8 cellular contexts compared by ENCODE assay signal in the genomic region with DNA sequence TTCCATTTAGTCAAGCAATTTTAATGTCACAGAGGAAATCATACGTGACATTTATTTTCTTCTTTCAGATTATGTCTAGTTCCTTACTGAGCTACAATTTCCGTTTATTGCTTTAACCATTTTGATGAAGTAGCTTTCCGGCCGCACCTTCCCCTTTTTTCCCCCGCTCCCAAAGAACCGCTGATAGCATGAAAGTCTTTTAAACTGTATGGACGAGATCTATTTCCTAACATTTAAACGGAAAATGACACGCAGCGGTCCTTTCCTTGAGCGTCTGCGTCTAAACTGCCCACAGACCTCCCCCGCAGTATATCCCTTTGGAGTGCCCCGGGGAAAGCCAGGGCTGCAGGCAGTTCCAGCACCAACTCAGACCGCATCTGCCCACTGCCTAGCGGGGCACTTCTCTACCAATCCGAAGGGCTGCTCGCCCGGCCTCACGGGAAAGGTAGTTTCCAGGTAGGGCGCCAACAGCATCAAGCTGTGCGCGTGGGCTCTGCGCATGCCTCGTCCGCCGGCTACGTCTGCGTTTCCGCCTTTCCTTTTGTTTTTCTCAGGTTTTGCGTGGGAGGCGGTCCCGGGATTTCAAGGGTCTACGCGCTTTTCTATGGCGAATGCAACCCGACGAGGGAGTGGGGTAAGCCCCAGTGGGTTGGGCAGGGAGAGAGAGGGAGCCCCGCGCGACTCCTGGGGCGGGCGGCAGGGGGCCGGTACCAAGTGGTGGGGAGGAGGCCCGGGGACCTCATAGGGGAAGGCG. TPM values are rescaled to one million over a fixed set of nuclear protein-coding genes. Genes with fewer than 3 reads are reported as not detected.
DNase-seq lines count a peak whose midpoint lies in the region; ATAC-seq and TF ChIP-seq lines count a peak whose summit lies in the region.

TSS of gene ZNF33A (plus strand) at position 526 of the 754 bp plus-strand sequence. CDS start 1,667 bp downstream, outside the sequence.

- H3K36me3 ChIP-seq in KMS-11 (ENCODE audit: insufficient read depth) (no peaks in the 10 kb centered on the region), Peyer's patch (peaks cover 0 to 12% (median 0%) of the 10 kb centered on the region in 3 donors), esophagus squamous epithelium (peaks cover 0 to 31% (median 0%) of the 10 kb centered on the region in 3 donors)

- intact Hi-C loops in esophagus squamous epithelium (cut with DNase I): no loop called here

- H3K9me3 Mint-ChIP-seq in activated T-cell treated with anti-CD3 and anti-CD28 coated beads, Interleukin-2, amount 50 U/mL, for 72 hours: no peaks in the 10 kb centered on the region

- DNase-seq in DMS79 treated with DMSO at 0.1 percent for 48 hours (lab: John Stamatoyannopoulos, UW) (peak; percentile 74), Peyer's patch (peak; percentile 94 to 97 (median 94)), esophagus squamous epithelium (lab: John Stamatoyannopoulos, UW) (peak; percentile 68), myocyte (ENCODE audit: low read depth) (peak; percentile 94)
- DNase-seq in activated T-cell treated with anti-CD3 and anti-CD28 coated beads, Interleukin-2, amount 50 U/mL, for 72 hours: peak; percentile 86 to 88
- peak; percentile 87 to 90 for DNase-seq in stimulated activated CD8-positive, alpha-beta memory T cell treated with anti-CD3 and anti-CD28 coated beads, Interleukin-7, amount 100 ng/mL, for 4 hours (ENCODE audit: low read depth in 2 of 2)

- H3K9ac ChIP-seq in KMS-11: peak within 1 kb of the TSS; percentile 95

- WGBS in esophagus squamous epithelium, 2 donors: 0 to 1% methylated on average over 13 to 18 of the region's 46 CpGs

- ATAC-seq in GM21786 (IDR thresholded peaks at IDR 0.05; ENCODE audit: unreplicated experiment): peak; percentile 89
- peak; percentile 86 to 87 for ATAC-seq in activated T-cell treated with anti-CD3 and anti-CD28 coated beads, Interleukin-2, amount 50 U/mL, for 72 hours (replicated peaks in 1 of 2)

- H3K4me3 ChIP-seq in KMS-11 (IDR thresholded peaks at IDR 0.05; ENCODE audit: insufficient read depth, low read depth, low read length) (peak within 1 kb of the TSS; percentile 35), Peyer's patch (peak within 1 kb of the TSS; percentile 79 to 91 (median 86)), esophagus squamous epithelium (peak within 1 kb of the TSS; percentile 76 to 86 (median 81))

- H3K9me3 ChIP-seq in Peyer's patch (no peaks in the 10 kb centered on the region), esophagus squamous epithelium (no peaks in the 10 kb centered on the region)

- peak within 1 kb of the TSS; percentile 98 for H3K4me3 Mint-ChIP-seq in activated T-cell treated with anti-CD3 and anti-CD28 coated beads, Interleukin-2, amount 50 U/mL, for 72 hours

- TF ChIP-seq POLR2A in Peyer's patch (IDR thresholded peaks at IDR 0.05) (peak; percentile 37 to 59), esophagus squamous epithelium (IDR thresholded peaks at IDR 0.05) (peak in 3 of 4 donors; percentile 39 to 51 (median 51))

- H3K27ac Mint-ChIP-seq in activated T-cell treated with anti-CD3 and anti-CD28 coated beads, Interleukin-2, amount 50 U/mL, for 72 hours: peak within 1 kb of the TSS; percentile 98

- no peaks in the 10 kb centered on the region for H4K20me1 ChIP-seq in KMS-11 (ENCODE audit: insufficient read depth)

- H3K4me1 Mint-ChIP-seq in activated T-cell treated with anti-CD3 and anti-CD28 coated beads, Interleukin-2, amount 50 U/mL, for 72 hours (ENCODE audit: low read depth): peaks cover 41% of the 10 kb centered on the region

- peak within 1 kb of the TSS; percentile 89 for H2AFZ ChIP-seq in KMS-11 (ENCODE audit: low read depth)

- H3K27me3 Mint-ChIP-seq in activated T-cell treated with anti-CD3 and anti-CD28 coated beads, Interleukin-2, amount 50 U/mL, for 72 hours (ENCODE audit: low read depth): no peaks in the 10 kb centered on the region

- H3K4me1 ChIP-seq in KMS-11 (ENCODE audit: low read depth, poor library complexity, severe bottlenecking) (peaks cover 14% of the 10 kb centered on the region), Peyer's patch (peaks cover 0 to 10% (median 0%) of the 10 kb centered on the region in 4 donors), esophagus squamous epithelium (peaks cover 0 to 39% (median 8%) of the 10 kb centered on the region in 3 donors)

- peak within 1 kb of the TSS; percentile 95 for H3K27ac ChIP-seq in KMS-11
- H3K27ac ChIP-seq in Peyer's patch: peak within 1 kb of the TSS; percentile 98 to 100 (median 99)
- H3K27ac ChIP-seq in esophagus squamous epithelium: peak within 1 kb of the TSS; percentile 98 to 99 (median 98)

- H3K79me2 ChIP-seq in KMS-11 (ENCODE audit: insufficient read depth, low read depth): peaks cover 21% of the 10 kb centered on the region

- peak; percentile 30; the same call in 1 of the 2 replicates for TF ChIP-seq CTCF in KMS-11 (conservative IDR thresholded peaks at IDR 0.05; ENCODE audit: low read depth, low read length)
- peak in 1 of 6 experiments; percentile 16 for TF ChIP-seq CTCF in Peyer's patch (IDR thresholded peaks at IDR 0.05)
- TF ChIP-seq CTCF in esophagus squamous epithelium (IDR thresholded peaks at IDR 0.05): peak in 1 of 6 experiments; percentile 38

- H3K36me3 Mint-ChIP-seq in activated T-cell treated with anti-CD3 and anti-CD28 coated beads, Interleukin-2, amount 50 U/mL, for 72 hours (ENCODE audit: insufficient read depth in 2 of 2): peaks cover 4 to 19% of the 10 kb centered on the region in 2 donors

- no peaks in the 10 kb centered on the region for H3K27me3 ChIP-seq in KMS-11 (ENCODE audit: insufficient read depth, low read depth)
- H3K27me3 ChIP-seq in Peyer's patch: no peaks in the 10 kb centered on the region
- H3K27me3 ChIP-seq in esophagus squamous epithelium: no peaks in the 10 kb centered on the region

- H3K4me2 ChIP-seq in KMS-11: peak within 1 kb of the TSS; percentile 79

RNA-seq across cellular contexts. Expression of gene ZNF33A, which starts in this region (rescaled TPM):
- total RNA-seq in Peyer's patch: 10 to 100 TPM; 33.8 to 62.3 (median 37.4) TPM
- total RNA-seq in activated T-cell treated with anti-CD3 and anti-CD28 coated beads, Interleukin-2, amount 50 U/mL, for 72 hours: 10 to 100 TPM; 23.1 to 25.9 TPM
- total RNA-seq in esophagus squamous epithelium: 10 to 100 TPM; 16.5 to 31.1 (median 17.6) TPM
- total RNA-seq in myocyte: 13.6 and 17.9 TPM in 2 replicates
- polyA plus RNA-seq in myocyte (2012): 3.8 TPM

Comparison
In these comparisons a context has a peak if more than half of its experiments do, and no peak if none do; other contexts are left out.
1. Peak in every context shown above with its lines: DNase-seq, ATAC-seq, H3K4me3 ChIP-seq and H3K27ac ChIP-seq.
2. H3K4me3 ChIP-seq: peak in every context shown above with its lines; median percentile 86 in Peyer's patch; 81 in esophagus squamous epithelium; 35 in KMS-11.